8 cellular contexts compared by ENCODE assay signal in genomic region chr4:120921456-120922389, GRCh38. TPM values are rescaled to one million over a fixed set of nuclear protein-coding genes. Genes with fewer than 3 reads are reported as not detected.
DNase-seq lines count a peak whose midpoint lies in the region; ATAC-seq and TF ChIP-seq lines count a peak whose summit lies in the region.

No MANE protein-coding gene starts in this region.

- peak overlapping the region; percentile 82 for H2BK120ac ChIP-seq in mesendoderm (ENCODE audit: low read depth, low read length)

- H4K8ac ChIP-seq in mesendoderm (ENCODE audit: low read depth, low read length), result peak overlapping the region; percentile 28

- H3K56ac ChIP-seq in mesendoderm (ENCODE audit: low read length), result peak overlapping the region; percentile 97

- H3K27me3 ChIP-seq in MG63, result no peaks in the 10 kb centered on the region
- no peaks in the 10 kb centered on the region for H3K27me3 ChIP-seq in mesendoderm (ENCODE audit: insufficient read depth, low read length, poor library complexity)

- H3K4me3 ChIP-seq in MG63 (peak overlapping the region; percentile 64), epithelial cell of proximal tubule (ENCODE audit: low read depth, low read length) (peak overlapping the region; percentile 76), mesendoderm (ENCODE audit: low read length) (peak overlapping the region; percentile 71)

- no peaks in the 10 kb centered on the region for H3K79me1 ChIP-seq in mesendoderm (ENCODE audit: low read length)

- DNase-seq in D341Med (ENCODE audit: low spot score) (peak; percentile 81), MG63 (peak; percentile 79), epithelial cell of proximal tubule (ENCODE audit: low read depth) (no peak), mesendoderm (peak; percentile 59), NK-92 (lab: John Stamatoyannopoulos, UW; ENCODE audit: unreplicated experiment) (no peak)
- peak; percentile 69 for DNase-seq in activated CD8-positive, alpha-beta memory T cell treated with anti-CD3 and anti-CD28 coated beads, Interleukin-2, amount 50 U/mL, for 48 hours
- peak in 2 of 3 experiments; percentile 15 to 54 for DNase-seq in stimulated activated CD4-positive, alpha-beta T cell treated with anti-CD3 and anti-CD28 coated beads, TNF-alpha, amount 100 ng/mL, for 24 hours (ENCODE audit: low read depth in 3 of 3)

- no CpG with 5 or more reads among the region's 53 CpGs for WGBS in mesendoderm (ENCODE audit: extremely low coverage, insufficient coverage, low lambda C conversion rate)

- H3K4ac ChIP-seq in mesendoderm (ENCODE audit: low read depth, low read length), result peak overlapping the region; percentile 92

- peaks cover 8% of the 10 kb centered on the region for H3K4me1 ChIP-seq in mesendoderm (ENCODE audit: control insufficient read depth, low read depth, low read length)

- TF ChIP-seq CTCF in epithelial cell of proximal tubule (conservative IDR thresholded peaks at IDR 0.05; ENCODE audit: low read depth, low read length), result no peak

- no peak overlapping the region for H2AK5ac ChIP-seq in mesendoderm (ENCODE audit: low read length)

- H3K9ac ChIP-seq in mesendoderm (ENCODE audit: low read length), result peak overlapping the region; percentile 84

- H3K79me2 ChIP-seq in mesendoderm (ENCODE audit: control insufficient read depth, insufficient read depth, low read length), result no peaks in the 10 kb centered on the region

- H3K9me3 ChIP-seq in MG63, result no peaks in the 10 kb centered on the region

- peak overlapping the region; percentile 69 for H2BK5ac ChIP-seq in mesendoderm (ENCODE audit: low read length)

- H4K5ac ChIP-seq in mesendoderm (ENCODE audit: low read length), result no peak overlapping the region

- peak overlapping the region; percentile 56 for H3K4me2 ChIP-seq in mesendoderm (ENCODE audit: low read length)

- peak overlapping the region; percentile 75 for H3K23ac ChIP-seq in mesendoderm (ENCODE audit: low read length)

- H3K27ac ChIP-seq in mesendoderm (ENCODE audit: low read depth, low read length), result peak overlapping the region; percentile 90

- no peak for ATAC-seq in GM18519 (IDR thresholded peaks at IDR 0.05; ENCODE audit: low FRiP score, unreplicated experiment)

- H3K36me3 ChIP-seq in MG63 (no peaks in the 10 kb centered on the region), mesendoderm (ENCODE audit: control insufficient read depth, insufficient read depth, low read length) (no peaks in the 10 kb centered on the region)

- no peak overlapping the region for H2BK15ac ChIP-seq in mesendoderm (replicated peaks; ENCODE audit: low read depth)

- peak overlapping the region; percentile 91 for H3K18ac ChIP-seq in mesendoderm (ENCODE audit: low read length)

RNA-seq across cellular contexts. Expression of gene PRDM5, which starts 0.8 kb away (rescaled TPM):
- total RNA-seq in MG63 (2014; rRNA removed; shearing (Covaris generic); ENCODE audit: low replicate concordance), result 5.1 and 12.3 TPM in 2 replicates
- total RNA-seq in epithelial cell of proximal tubule, result 5.2 and 7.3 TPM in 2 replicates
- 9.5 TPM for polyA plus RNA-seq in mesendoderm (2013, experiment 1 of 2)
- polyA plus RNA-seq in mesendoderm (2013, experiment 2 of 2), result 9.7 TPM

Comparison
In these comparisons a context has a peak if more than half of its experiments do, and no peak if none do; other contexts are left out.
1. DNase-seq: peak in D341Med (single experiment), MG63 (single experiment), activated CD8-positive, alpha-beta memory T cell treated with anti-CD3 and anti-CD28 coated beads, Interleukin-2, amount 50 U/mL, for 48 hours (single experiment), mesendoderm (single experiment) and stimulated activated CD4-positive, alpha-beta T cell treated with anti-CD3 and anti-CD28 coated beads, TNF-alpha, amount 100 ng/mL, for 24 hours (2 of 3); none in epithelial cell of proximal tubule (single experiment) and NK-92 (single experiment).
2. Peak in every context shown above with its lines, with median percentiles within 50 percentile points of each other: H3K4me3 ChIP-seq.